ENCODE assay signal across 34 cellular contexts in genomic region chr10:44851881-44852280, GRCh38. TPM values are rescaled to one million over a fixed set of nuclear protein-coding genes. Genes with fewer than 3 reads are reported as not detected.
"Had no signal": no experiment of that assay in that cellular context is flagged by ENCODE, and none has a peak within 500 bp of the region (broad histone marks: within the 10 kb centered on the region; RNA-seq: fewer than 3 reads in every experiment).

No MANE protein-coding gene starts in this region.

- H3K4me1 ChIP-seq: esophagus muscularis mucosa, foreskin keratinocyte, gastrocnemius medialis had no signal

- H3K9me3 Mint-ChIP-seq: activated CD4-positive, alpha-beta memory T cell treated with anti-CD3 and anti-CD28 coated beads for 36 hours; activated CD4-positive, alpha-beta T cell treated with anti-CD3 and anti-CD28 coated beads, Interleukin-2, amount 10 ng/mL, durations not matched to agents 24 days and 14 days; activated naive CD4-positive, alpha-beta T cell treated with anti-CD3 and anti-CD28 coated beads for 36 hours; activated naive CD4-positive, alpha-beta T cell treated with anti-CD3 and anti-CD28 coated beads, Interleukin-2, amount 50 U/mL, for 24 hours; activated naive CD8-positive, alpha-beta T cell treated with anti-CD3 and anti-CD28 coated beads, Interleukin-2, amount 10 ng/mL, durations not matched to agents 7 days and 5 days; activated T-helper 1 cell treated with anti-CD3 and anti-CD28 coated beads, Interleukin-12 subunit alpha, Interleukin-12 subunit beta, Interleukin-2, Interleukin-4 antibody, amounts not matched to agents 30 ng/mL and 10 ng/mL and 1 ng/mL, durations not matched to agents 14 hours and 24 hours and 36 hours; activated T-helper 2 cell treated with anti-CD3 and anti-CD28 coated beads, Interferon-gamma antibody, Interleukin-2, Interleukin-4, amounts not matched to agents 10 μg/mL and 5 μg/mL and 100 μg/mL, durations not matched to agents 14 hours and 24 hours and 36 hours; central memory CD8-positive, alpha-beta T cell; dendritic cell treated with granulocyte-macrophage colony-stimulating factor and Interleukin-4, amounts not matched to agents 40 ng/mL and 50 ng/mL, for 4 days had no signal

- FAIRE-seq: astrocyte, bronchial epithelial cell had no signal

- H3K27ac ChIP-seq: brain microvascular endothelial cell, coronary artery, dorsolateral prefrontal cortex, esophagus muscularis mucosa, foreskin keratinocyte, gastrocnemius medialis had no signal

- H3K27me3 Mint-ChIP-seq: activated CD4-positive, alpha-beta memory T cell treated with anti-CD3 and anti-CD28 coated beads for 36 hours; activated CD4-positive, alpha-beta T cell treated with anti-CD3 and anti-CD28 coated beads for 36 hours; activated CD4-positive, alpha-beta T cell treated with anti-CD3 and anti-CD28 coated beads, Interleukin-2, amount 10 ng/mL, durations not matched to agents 24 days and 14 days; activated CD8-positive, alpha-beta memory T cell treated with anti-CD3 and anti-CD28 coated beads, Interleukin-2, amount 10 ng/mL, durations not matched to agents 7 days and 5 days; activated naive CD4-positive, alpha-beta T cell treated with anti-CD3 and anti-CD28 coated beads, Interleukin-2, amount 50 U/mL, for 24 hours; activated naive CD8-positive, alpha-beta T cell treated with anti-CD3 and anti-CD28 coated beads, Interleukin-2, amount 10 ng/mL, durations not matched to agents 7 days and 5 days; central memory CD8-positive, alpha-beta T cell had no signal

- H3K4me1 Mint-ChIP-seq: activated CD4-positive, alpha-beta T cell treated with anti-CD3 and anti-CD28 coated beads for 36 hours; activated CD4-positive, alpha-beta T cell treated with anti-CD3 and anti-CD28 coated beads, Interleukin-2, amount 10 ng/mL, durations not matched to agents 24 days and 14 days; activated CD8-positive, alpha-beta memory T cell treated with anti-CD3 and anti-CD28 coated beads, Interleukin-2, amount 10 ng/mL, durations not matched to agents 7 days and 5 days; activated naive CD4-positive, alpha-beta T cell treated with anti-CD3 and anti-CD28 coated beads, Interleukin-2, amount 50 U/mL, for 24 hours; activated naive CD8-positive, alpha-beta T cell treated with anti-CD3 and anti-CD28 coated beads, Interleukin-2, amount 10 ng/mL, durations not matched to agents 7 days and 5 days; central memory CD8-positive, alpha-beta T cell had no signal

- H3K27me3 ChIP-seq: brain microvascular endothelial cell, dorsolateral prefrontal cortex, esophagus muscularis mucosa, foreskin keratinocyte, gastrocnemius medialis had no signal

- H3K36me3 Mint-ChIP-seq: activated CD4-positive, alpha-beta memory T cell treated with anti-CD3 and anti-CD28 coated beads for 36 hours; activated CD8-positive, alpha-beta memory T cell treated with anti-CD3 and anti-CD28 coated beads, Interleukin-2, amount 10 ng/mL, durations not matched to agents 7 days and 5 days; activated naive CD4-positive, alpha-beta T cell treated with anti-CD3 and anti-CD28 coated beads, Interleukin-2, amount 50 U/mL, for 24 hours; activated naive CD8-positive, alpha-beta T cell treated with anti-CD3 and anti-CD28 coated beads, Interleukin-2, amount 10 ng/mL, durations not matched to agents 7 days and 5 days had no signal

- H3K36me3 ChIP-seq: brain microvascular endothelial cell, esophagus muscularis mucosa, gastrocnemius medialis had no signal

- H3K27ac Mint-ChIP-seq: activated CD4-positive, alpha-beta memory T cell treated with anti-CD3 and anti-CD28 coated beads for 36 hours; activated CD4-positive, alpha-beta T cell treated with anti-CD3 and anti-CD28 coated beads for 36 hours; activated CD4-positive, alpha-beta T cell treated with anti-CD3 and anti-CD28 coated beads, Interleukin-2, amount 10 ng/mL, durations not matched to agents 24 days and 14 days; activated CD8-positive, alpha-beta memory T cell treated with anti-CD3 and anti-CD28 coated beads, Interleukin-2, amount 10 ng/mL, durations not matched to agents 7 days and 5 days; activated CD8-positive, alpha-beta T cell treated with anti-CD3 and anti-CD28 coated beads, Interleukin-2, amount 10 ng/mL, durations not matched to agents 7 days and 5 days; activated naive CD4-positive, alpha-beta T cell treated with anti-CD3 and anti-CD28 coated beads for 36 hours; activated naive CD4-positive, alpha-beta T cell treated with anti-CD3 and anti-CD28 coated beads, Interleukin-2, amount 50 U/mL, for 24 hours; activated naive CD8-positive, alpha-beta T cell treated with anti-CD3 and anti-CD28 coated beads, Interleukin-2, amount 10 ng/mL, durations not matched to agents 7 days and 5 days; activated T-helper 1 cell treated with anti-CD3 and anti-CD28 coated beads, Interleukin-12 subunit alpha, Interleukin-12 subunit beta, Interleukin-2, Interleukin-4 antibody, amounts not matched to agents 30 ng/mL and 10 ng/mL and 1 ng/mL, durations not matched to agents 14 hours and 24 hours and 36 hours; activated T-helper 2 cell treated with anti-CD3 and anti-CD28 coated beads, Interferon-gamma antibody, Interleukin-2, Interleukin-4, amounts not matched to agents 10 μg/mL and 5 μg/mL and 100 μg/mL, durations not matched to agents 14 hours and 24 hours and 36 hours; dendritic cell treated with granulocyte-macrophage colony-stimulating factor and Interleukin-4, amounts not matched to agents 40 ng/mL and 50 ng/mL, for 4 days had no signal

- H3K4me3 ChIP-seq: coronary artery, dorsolateral prefrontal cortex, esophagus muscularis mucosa, gastrocnemius medialis had no signal

- ATAC-seq: activated CD4-positive, alpha-beta T cell treated with anti-CD3 and anti-CD28 coated beads for 36 hours; activated CD8-positive, alpha-beta memory T cell treated with anti-CD3 and anti-CD28 coated beads, Interleukin-2, amount 10 ng/mL, durations not matched to agents 7 days and 5 days; activated CD8-positive, alpha-beta T cell treated with anti-CD3 and anti-CD28 coated beads, Interleukin-2, amount 10 ng/mL, durations not matched to agents 7 days and 5 days; foreskin keratinocyte; gastrocnemius medialis had no signal

- DNase-seq: activated CD4-positive, alpha-beta memory T cell treated with anti-CD3 and anti-CD28 coated beads for 36 hours; activated CD4-positive, alpha-beta T cell treated with anti-CD3 and anti-CD28 coated beads for 36 hours; activated CD4-positive, alpha-beta T cell treated with anti-CD3 and anti-CD28 coated beads, Interleukin-2, amount 10 ng/mL, durations not matched to agents 24 days and 14 days; activated CD4-positive, CD25-positive, alpha-beta regulatory T cell; activated CD4-positive, CD25-positive, alpha-beta regulatory T cell treated with anti-CD3 and anti-CD28 coated beads, Interleukin-2, amount 50 U/mL, for 72 hours; activated CD8-positive, alpha-beta memory T cell treated with anti-CD3 and anti-CD28 coated beads, Interleukin-2, amount 10 ng/mL, durations not matched to agents 7 days and 5 days; activated CD8-positive, alpha-beta memory T cell treated with anti-CD3 and anti-CD28 coated beads, Interleukin-2, amount 50 U/mL, for 4 hours; activated CD8-positive, alpha-beta T cell treated with anti-CD3 and anti-CD28 coated beads, Interleukin-2, amount 10 ng/mL, durations not matched to agents 7 days and 5 days; activated effector memory CD4-positive, alpha-beta T cell treated with anti-CD3 and anti-CD28 coated beads, Interleukin-2, amount 50 U/mL, for 16 hours; activated naive CD4-positive, alpha-beta T cell treated with anti-CD3 and anti-CD28 coated beads for 36 hours; activated naive CD8-positive, alpha-beta T cell treated with anti-CD3 and anti-CD28 coated beads, Interleukin-2, amount 10 ng/mL, durations not matched to agents 7 days and 5 days; activated T-cell treated with anti-CD3 and anti-CD28 coated beads, Interleukin-2, amount 50 U/mL, for 1 hour; activated T-cell treated with anti-CD3 and anti-CD28 coated beads, Interleukin-2, amount 50 U/mL, for 48 hours; amniotic stem cell; anterior cingulate cortex; brain microvascular endothelial cell; dorsolateral prefrontal cortex; effector memory CD4-positive, alpha-beta T cell; erythroblast; foreskin keratinocyte; gastrocnemius medialis; T-helper 2 cell had no signal

- H3K4me3 Mint-ChIP-seq: activated CD4-positive, alpha-beta memory T cell treated with anti-CD3 and anti-CD28 coated beads for 36 hours; activated CD4-positive, alpha-beta T cell treated with anti-CD3 and anti-CD28 coated beads for 36 hours; activated CD4-positive, alpha-beta T cell treated with anti-CD3 and anti-CD28 coated beads, Interleukin-2, amount 10 ng/mL, durations not matched to agents 24 days and 14 days; activated CD8-positive, alpha-beta memory T cell treated with anti-CD3 and anti-CD28 coated beads, Interleukin-2, amount 10 ng/mL, durations not matched to agents 7 days and 5 days; activated CD8-positive, alpha-beta T cell treated with anti-CD3 and anti-CD28 coated beads, Interleukin-2, amount 10 ng/mL, durations not matched to agents 7 days and 5 days; activated naive CD4-positive, alpha-beta T cell treated with anti-CD3 and anti-CD28 coated beads for 36 hours; activated naive CD4-positive, alpha-beta T cell treated with anti-CD3 and anti-CD28 coated beads, Interleukin-2, amount 50 U/mL, for 24 hours; activated naive CD8-positive, alpha-beta T cell treated with anti-CD3 and anti-CD28 coated beads, Interleukin-2, amount 10 ng/mL, durations not matched to agents 7 days and 5 days; activated T-helper 1 cell treated with anti-CD3 and anti-CD28 coated beads, Interleukin-12 subunit alpha, Interleukin-12 subunit beta, Interleukin-2, Interleukin-4 antibody, amounts not matched to agents 30 ng/mL and 10 ng/mL and 1 ng/mL, durations not matched to agents 14 hours and 24 hours and 36 hours; central memory CD8-positive, alpha-beta T cell; dendritic cell treated with granulocyte-macrophage colony-stimulating factor and Interleukin-4, amounts not matched to agents 40 ng/mL and 50 ng/mL, for 4 days had no signal

- H3K9me3 ChIP-seq: gastrocnemius medialis had no signal

RNA-seq across cellular contexts. Expression of gene TMEM72, which starts 59.3 kb away (rescaled TPM):
- total RNA-seq: activated CD4-positive, alpha-beta memory T cell treated with anti-CD3 and anti-CD28 coated beads for 36 hours; activated CD4-positive, alpha-beta T cell treated with anti-CD3 and anti-CD28 coated beads for 36 hours; activated CD4-positive, alpha-beta T cell treated with anti-CD3 and anti-CD28 coated beads, Interleukin-2, amount 10 ng/mL, durations not matched to agents 24 days and 14 days; activated CD8-positive, alpha-beta memory T cell treated with anti-CD3 and anti-CD28 coated beads for 36 hours; activated CD8-positive, alpha-beta memory T cell treated with anti-CD3 and anti-CD28 coated beads, Interleukin-2, amount 10 ng/mL, durations not matched to agents 7 days and 5 days; activated CD8-positive, alpha-beta T cell treated with anti-CD3 and anti-CD28 coated beads, Interleukin-2, amount 10 ng/mL, durations not matched to agents 7 days and 5 days; activated naive CD4-positive, alpha-beta T cell treated with anti-CD3 and anti-CD28 coated beads for 36 hours; activated naive CD8-positive, alpha-beta T cell treated with anti-CD3 and anti-CD28 coated beads, Interleukin-2, amount 10 ng/mL, durations not matched to agents 7 days and 5 days; activated T-helper 1 cell treated with anti-CD3 and anti-CD28 coated beads, Interleukin-12 subunit alpha, Interleukin-12 subunit beta, Interleukin-2, Interleukin-4 antibody, amounts not matched to agents 30 ng/mL and 10 ng/mL and 1 ng/mL, durations not matched to agents 14 hours and 24 hours and 36 hours; activated T-helper 2 cell treated with anti-CD3 and anti-CD28 coated beads, Interferon-gamma antibody, Interleukin-2, Interleukin-4, amounts not matched to agents 10 μg/mL and 5 μg/mL and 100 μg/mL, durations not matched to agents 14 hours and 24 hours and 36 hours; astrocyte; bronchial epithelial cell; cardiac septum; esophagus muscularis mucosa; foreskin keratinocyte; gastrocnemius medialis; T-helper 1 cell treated with Interleukin-12 subunit alpha and Interleukin-12 subunit beta and Interleukin-4 antibody, amounts not matched to agents 30 ng/mL and 1 ng/mL, for 36 hours had no signal
- polyA plus RNA-seq: foreskin keratinocyte had no signal
